Comparison of ENCODE assay signal across 36 cellular contexts in the genomic region with DNA sequence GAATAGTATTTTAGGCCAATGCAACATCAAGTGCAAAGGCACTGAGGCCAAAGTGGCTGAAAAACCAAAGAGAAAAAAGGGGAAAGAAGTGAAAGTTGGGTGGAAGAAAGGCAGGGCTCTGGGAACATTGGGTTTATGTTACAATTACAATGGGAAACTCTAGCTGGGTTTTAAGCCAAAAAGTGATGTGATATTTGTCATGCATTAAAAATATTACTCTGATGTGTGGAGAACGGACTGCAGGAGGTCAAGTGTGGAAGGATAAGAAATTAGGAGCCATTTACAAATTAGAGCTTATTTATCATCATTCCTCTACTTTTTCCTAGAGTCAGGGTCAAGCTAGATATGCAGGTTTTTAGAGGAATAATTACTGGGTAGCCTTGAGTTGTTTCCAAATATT.
"Had no signal": no experiment of that assay in that cellular context is flagged by ENCODE, and none has a peak within 500 bp of the region (broad histone marks: within the 10 kb centered on the region; RNA-seq: fewer than 3 reads in every experiment).

No MANE protein-coding gene starts in this region.

- H3K36me3 ChIP-seq: ascending aorta, cardiac muscle cell had no signal

- H3K36me3 Mint-ChIP-seq: brain had no signal

- H3K4me3 Mint-ChIP-seq: activated B cell treated with CpG ODN at 0.5 μM for 24 hours; activated CD4-positive, alpha-beta memory T cell treated with anti-CD3 and anti-CD28 coated beads for 36 hours; activated CD4-positive, alpha-beta T cell treated with anti-CD3 and anti-CD28 coated beads, Interleukin-2, amount 10 ng/mL, durations not matched to agents 24 days and 14 days; activated CD8-positive, alpha-beta T cell treated with anti-CD3 and anti-CD28 coated beads for 36 hours; activated naive CD8-positive, alpha-beta T cell treated with anti-CD3 and anti-CD28 coated beads, Interleukin-2, amount 10 ng/mL, durations not matched to agents 7 days and 5 days; activated naive CD8-positive, alpha-beta T cell treated with anti-CD3 and anti-CD28 coated beads, Interleukin-2, amount 50 U/mL, for 24 hours; activated T-cell treated with anti-CD3 and anti-CD28 coated beads, Interleukin-2, amount 50 U/mL, for 4 hours; activated T-cell treated with anti-CD3 and anti-CD28 coated beads, Interleukin-2, amount 50 U/mL, for 72 hours; activated T-helper 1 cell treated with anti-CD3 and anti-CD28 coated beads, Interleukin-12 subunit alpha, Interleukin-12 subunit beta, Interleukin-2, Interleukin-4 antibody, amounts not matched to agents 30 ng/mL and 10 ng/mL and 1 ng/mL, durations not matched to agents 14 hours and 24 hours and 36 hours; brain; central memory CD8-positive, alpha-beta T cell; T-helper 1 cell treated with Interleukin-12 subunit alpha and Interleukin-12 subunit beta and Interleukin-4 antibody, amounts not matched to agents 30 μg/mL and 1 μg/mL, for 36 hours; T-helper 2 cell treated with Interferon-gamma antibody and Interleukin-4, amounts not matched to agents 5 μg/mL and 100 μg/mL, for 36 hours had no signal

- H3K4me1 ChIP-seq: ascending aorta had no signal

- H3K4me3 ChIP-seq: ascending aorta, cardiac muscle cell had no signal

- ATAC-seq: activated CD8-positive, alpha-beta T cell treated with anti-CD3 and anti-CD28 coated beads for 36 hours; activated naive CD8-positive, alpha-beta T cell treated with anti-CD3 and anti-CD28 coated beads, Interleukin-2, amount 50 U/mL, for 24 hours; activated T-cell treated with anti-CD3 and anti-CD28 coated beads, Interleukin-2, amount 50 U/mL, for 4 hours; activated T-cell treated with anti-CD3 and anti-CD28 coated beads, Interleukin-2, amount 50 U/mL, for 72 hours had no signal

- H3K27ac Mint-ChIP-seq: activated B cell treated with CpG ODN at 0.5 μM for 24 hours; activated CD4-positive, alpha-beta memory T cell treated with anti-CD3 and anti-CD28 coated beads for 36 hours; activated CD4-positive, alpha-beta T cell treated with anti-CD3 and anti-CD28 coated beads, Interleukin-2, amount 10 ng/mL, durations not matched to agents 24 days and 14 days; activated CD8-positive, alpha-beta T cell treated with anti-CD3 and anti-CD28 coated beads for 36 hours; activated naive CD8-positive, alpha-beta T cell treated with anti-CD3 and anti-CD28 coated beads, Interleukin-2, amount 10 ng/mL, durations not matched to agents 7 days and 5 days; activated naive CD8-positive, alpha-beta T cell treated with anti-CD3 and anti-CD28 coated beads, Interleukin-2, amount 50 U/mL, for 24 hours; activated T-cell treated with anti-CD3 and anti-CD28 coated beads, Interleukin-2, amount 50 U/mL, for 72 hours; activated T-helper 1 cell treated with anti-CD3 and anti-CD28 coated beads, Interleukin-12 subunit alpha, Interleukin-12 subunit beta, Interleukin-2, Interleukin-4 antibody, amounts not matched to agents 30 ng/mL and 10 ng/mL and 1 ng/mL, durations not matched to agents 14 hours and 24 hours and 36 hours; activated T-helper 2 cell treated with anti-CD3 and anti-CD28 coated beads, Interferon-gamma antibody, Interleukin-2, Interleukin-4, amounts not matched to agents 10 μg/mL and 5 μg/mL and 100 μg/mL, durations not matched to agents 14 hours and 24 hours and 36 hours; brain; T-helper 1 cell treated with Interleukin-12 subunit alpha and Interleukin-12 subunit beta and Interleukin-4 antibody, amounts not matched to agents 30 μg/mL and 1 μg/mL, for 36 hours; T-helper 2 cell treated with Interferon-gamma antibody and Interleukin-4, amounts not matched to agents 5 μg/mL and 100 μg/mL, for 36 hours had no signal

- H3K9me3 ChIP-seq: ascending aorta had no signal

- H3K27me3 ChIP-seq: ascending aorta, cardiac muscle cell had no signal

- DNase-seq: activated B cell treated with CpG ODN at 0.5 μM for 24 hours; activated CD4-positive, alpha-beta memory T cell treated with anti-CD3 and anti-CD28 coated beads for 36 hours; activated CD4-positive, alpha-beta T cell treated with anti-CD3 and anti-CD28 coated beads for 4 hours; activated CD4-positive, alpha-beta T cell treated with anti-CD3 and anti-CD28 coated beads, Interleukin-2, amount 10 ng/mL, durations not matched to agents 24 days and 14 days; activated CD4-positive, alpha-beta T cell treated with anti-CD3 and anti-CD28 coated beads, Interleukin-2, amount 50 U/mL, for 1 hour; activated CD4-positive, alpha-beta T cell treated with anti-CD3 and anti-CD28 coated beads, Interleukin-2, amount 50 U/mL, for 4 hours; activated CD4-positive, CD25-positive, alpha-beta regulatory T cell treated with anti-CD3 and anti-CD28 coated beads, Interleukin-2, amount 50 U/mL, for 72 hours; activated CD8-positive, alpha-beta memory T cell treated with anti-CD3 and anti-CD28 coated beads, Interleukin-2, amount 50 U/mL, for 4 hours; activated CD8-positive, alpha-beta T cell treated with anti-CD3 and anti-CD28 coated beads for 36 hours; activated effector memory CD4-positive, alpha-beta T cell treated with Interleukin-2 at 50 U/mL for 16 hours; activated gamma-delta T cell; activated naive CD4-positive, alpha-beta T cell treated with anti-CD3 and anti-CD28 coated beads, Interleukin-2, amount 50 U/mL, for 16 hours; activated naive CD4-positive, alpha-beta T cell treated with Interleukin-2 at 50 U/mL for 16 hours; activated naive CD8-positive, alpha-beta T cell treated with anti-CD3 and anti-CD28 coated beads, Interleukin-2, amount 10 ng/mL, durations not matched to agents 7 days and 5 days; activated naive CD8-positive, alpha-beta T cell treated with anti-CD3 and anti-CD28 coated beads, Interleukin-2, amount 50 U/mL, for 24 hours; activated T-cell treated with anti-CD3 and anti-CD28 coated beads for 4 hours; activated T-cell treated with anti-CD3 and anti-CD28 coated beads, Interleukin-2, amount 50 U/mL, for 1 hour; activated T-cell treated with anti-CD3 and anti-CD28 coated beads, Interleukin-2, amount 50 U/mL, for 4 hours; activated T-cell treated with anti-CD3 and anti-CD28 coated beads, Interleukin-2, amount 50 U/mL, for 72 hours; amygdala; anterior cingulate cortex; caudate nucleus; cerebellar nuclear complex; T-helper 1 cell; T-helper 2 cell; T-helper 9 cell had no signal

- H3K27ac ChIP-seq: ascending aorta, cardiac muscle cell, VCaP had no signal

- H3K27me3 Mint-ChIP-seq: activated B cell treated with CpG ODN at 0.5 μM for 24 hours; activated CD4-positive, alpha-beta memory T cell treated with anti-CD3 and anti-CD28 coated beads for 36 hours; activated CD4-positive, alpha-beta T cell treated with anti-CD3 and anti-CD28 coated beads, Interleukin-2, amount 10 ng/mL, durations not matched to agents 24 days and 14 days; activated CD8-positive, alpha-beta T cell treated with anti-CD3 and anti-CD28 coated beads for 36 hours; activated naive CD8-positive, alpha-beta T cell; activated naive CD8-positive, alpha-beta T cell treated with anti-CD3 and anti-CD28 coated beads, Interleukin-2, amount 10 ng/mL, durations not matched to agents 7 days and 5 days; activated naive CD8-positive, alpha-beta T cell treated with anti-CD3 and anti-CD28 coated beads, Interleukin-2, amount 50 U/mL, for 24 hours; central memory CD8-positive, alpha-beta T cell had no signal

- H3K9me3 Mint-ChIP-seq: activated B cell treated with CpG ODN at 0.5 μM for 24 hours; activated CD8-positive, alpha-beta T cell treated with anti-CD3 and anti-CD28 coated beads for 36 hours; activated naive CD8-positive, alpha-beta T cell treated with anti-CD3 and anti-CD28 coated beads, Interleukin-2, amount 50 U/mL, for 24 hours; activated T-cell treated with anti-CD3 and anti-CD28 coated beads, Interleukin-2, amount 50 U/mL, for 4 hours; activated T-cell treated with anti-CD3 and anti-CD28 coated beads, Interleukin-2, amount 50 U/mL, for 72 hours; activated T-helper 1 cell treated with anti-CD3 and anti-CD28 coated beads, Interleukin-12 subunit alpha, Interleukin-12 subunit beta, Interleukin-2, Interleukin-4 antibody, amounts not matched to agents 30 ng/mL and 10 ng/mL and 1 ng/mL, durations not matched to agents 14 hours and 24 hours and 36 hours; activated T-helper 2 cell treated with anti-CD3 and anti-CD28 coated beads, Interferon-gamma antibody, Interleukin-2, Interleukin-4, amounts not matched to agents 10 μg/mL and 5 μg/mL and 100 μg/mL, durations not matched to agents 14 hours and 24 hours and 36 hours; brain; central memory CD8-positive, alpha-beta T cell; T-helper 1 cell treated with Interleukin-12 subunit alpha and Interleukin-12 subunit beta and Interleukin-4 antibody, amounts not matched to agents 30 μg/mL and 1 μg/mL, for 36 hours; T-helper 2 cell treated with Interferon-gamma antibody and Interleukin-4, amounts not matched to agents 5 μg/mL and 100 μg/mL, for 36 hours had no signal

- H3K4me1 Mint-ChIP-seq: activated B cell treated with CpG ODN at 0.5 μM for 24 hours had no signal
